ENCODE assay signal across 8 cellular contexts in the genomic region with DNA sequence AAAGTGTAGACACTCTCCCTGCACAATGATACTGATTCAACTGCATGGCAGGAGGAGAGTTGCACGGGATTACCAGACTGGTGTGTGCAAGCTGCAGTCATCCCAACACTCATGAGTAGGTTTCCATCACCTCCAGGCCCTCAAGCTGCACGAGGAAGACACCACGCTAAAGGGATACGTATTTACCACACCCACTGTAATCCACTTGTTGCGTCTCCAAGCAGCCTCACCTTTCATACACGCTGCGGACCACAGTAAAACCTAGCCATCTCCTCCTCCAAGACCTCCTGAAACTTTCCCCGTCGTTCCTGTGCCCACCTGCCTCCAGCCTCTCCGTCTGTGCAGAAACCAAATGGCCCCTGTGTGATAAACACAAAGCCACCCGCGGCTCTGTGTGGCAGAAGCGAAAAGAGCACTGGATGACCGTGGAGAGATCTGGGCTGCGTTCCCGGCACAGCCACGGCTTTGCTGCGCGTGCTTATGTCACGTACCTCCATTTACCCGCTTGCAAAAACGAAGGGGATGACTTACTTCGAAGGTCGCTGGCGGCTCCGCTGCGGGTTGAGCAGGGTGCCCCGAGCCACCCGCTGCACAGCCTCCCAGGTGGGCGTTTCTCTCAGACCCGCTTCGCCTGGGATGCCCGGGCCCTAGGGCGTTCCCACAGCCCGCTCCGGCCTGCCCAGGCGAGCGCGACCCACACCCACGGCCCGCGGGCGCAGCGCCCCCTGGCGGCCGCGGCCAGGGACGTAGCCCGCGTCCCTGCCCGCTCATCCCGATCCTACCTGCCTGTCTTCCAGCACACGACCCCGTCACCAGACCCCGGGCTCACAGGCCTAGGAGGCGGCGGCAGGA. TPM values are rescaled to one million over a fixed set of nuclear protein-coding genes. Genes with fewer than 3 reads are reported as not detected.
DNase-seq lines count a peak whose midpoint lies in the region; ATAC-seq and TF ChIP-seq lines count a peak whose summit lies in the region.

No MANE protein-coding gene starts in this region.

- H3K4me1 Mint-ChIP-seq in CD14-positive monocyte, result peaks cover 35% of the 10 kb centered on the region
- H3K4me1 Mint-ChIP-seq in stimulated activated memory B cell treated with anti-CD40 and anti-IgM and Interleukin-4, amounts not matched to agents 10 μg/mL and 1 μg/mL and 100 μg/mL, for 72 hours, result peaks cover 20% of the 10 kb centered on the region

- H3K27me3 ChIP-seq in esophagus (ENCODE audit: control insufficient read depth in 1 of 2, insufficient read depth in 2 of 2, low read length in 2 of 2) (no peaks in the 10 kb centered on the region), muscle layer of duodenum (ENCODE audit: low read depth, low read length) (no peaks in the 10 kb centered on the region)

- H3K4me1 ChIP-seq in esophagus (ENCODE audit: control insufficient read depth in 2 of 2, insufficient read depth in 2 of 2, low read length in 1 of 2) (no peaks in the 10 kb centered on the region), muscle layer of duodenum (ENCODE audit: control insufficient read depth in 1 of 2, insufficient read depth in 2 of 2, low read length in 2 of 2) (peaks cover 4 to 10% of the 10 kb centered on the region in 2 donors)

- peak overlapping the region; percentile 30 to 94 (median 81) for H3K27ac Mint-ChIP-seq in CD14-positive monocyte
- peak overlapping the region; percentile 98 for H3K27ac Mint-ChIP-seq in stimulated activated memory B cell treated with anti-CD40 and anti-IgM and Interleukin-4, amounts not matched to agents 10 μg/mL and 1 μg/mL and 100 μg/mL, for 72 hours

- H3K36me3 ChIP-seq in esophagus (ENCODE audit: control insufficient read depth in 2 of 2, insufficient read depth in 2 of 2, low read length in 1 of 2) (no peaks in the 10 kb centered on the region), muscle layer of duodenum (ENCODE audit: control insufficient read depth in 1 of 2, insufficient read depth in 2 of 2, low read length in 2 of 2) (peaks cover 0 to 3% of the 10 kb centered on the region in 2 donors)

- no peaks in the 10 kb centered on the region for H3K9me3 ChIP-seq in esophagus (ENCODE audit: control insufficient read depth in 2 of 2, insufficient read depth in 1 of 2, low read depth in 1 of 2, low read length in 1 of 2)
- no peaks in the 10 kb centered on the region for H3K9me3 ChIP-seq in muscle layer of duodenum (ENCODE audit: control insufficient read depth in 1 of 2, low read length in 2 of 2)

- H3K27me3 Mint-ChIP-seq in CD14-positive monocyte (ENCODE audit: low read depth in 3 of 3), result peaks cover 5 to 8% (median 7%) of the 10 kb centered on the region in 3 donors
- H3K27me3 Mint-ChIP-seq in stimulated activated memory B cell treated with anti-CD40 and anti-IgM and Interleukin-4, amounts not matched to agents 10 μg/mL and 1 μg/mL and 100 μg/mL, for 72 hours, result peaks cover 32% of the 10 kb centered on the region

- ATAC-seq in GM19035 (IDR thresholded peaks at IDR 0.05; ENCODE audit: unreplicated experiment) (peak; percentile 69), HG03175 (IDR thresholded peaks at IDR 0.05; ENCODE audit: unreplicated experiment) (peak; percentile 71)
- peak; percentile 90 for ATAC-seq in stimulated activated memory B cell treated with anti-CD40 and anti-IgM and Interleukin-4, amounts not matched to agents 10 μg/mL and 1 μg/mL and 100 μg/mL, for 72 hours

- intact Hi-C loops in CD14-positive monocyte (cut with micrococcal nuclease), result loop anchor here (1.0 to 10.0 kb wide), 4 partner anchors 118 to 125 kb away; partner anchors contain the start of gene EIF2B5 (in 2 of the 2)

- peaks cover 0 to 2% (median 0%) of the 10 kb centered on the region in 7 donors for H3K9me3 Mint-ChIP-seq in CD14-positive monocyte
- no peaks in the 10 kb centered on the region for H3K9me3 Mint-ChIP-seq in stimulated activated memory B cell treated with anti-CD40 and anti-IgM and Interleukin-4, amounts not matched to agents 10 μg/mL and 1 μg/mL and 100 μg/mL, for 72 hours

- 5 to 12% methylated on average over 57 of the region's 57 CpGs for WGBS in esophagus, 2 donors

- H3K27ac ChIP-seq in esophagus (ENCODE audit: low read depth in 2 of 2, low read length in 1 of 2) (peak overlapping the region; percentile 69 to 73), muscle layer of duodenum (ENCODE audit: low read length) (peak overlapping the region; percentile 53)

- H3K36me3 Mint-ChIP-seq in CD14-positive monocyte, result peaks cover 15 to 22% of the 10 kb centered on the region in 2 donors
- H3K36me3 Mint-ChIP-seq in stimulated activated memory B cell treated with anti-CD40 and anti-IgM and Interleukin-4, amounts not matched to agents 10 μg/mL and 1 μg/mL and 100 μg/mL, for 72 hours, result peaks cover 6% of the 10 kb centered on the region

- peak overlapping the region; percentile 96 to 97 for H3K4me3 Mint-ChIP-seq in CD14-positive monocyte
- H3K4me3 Mint-ChIP-seq in stimulated activated memory B cell treated with anti-CD40 and anti-IgM and Interleukin-4, amounts not matched to agents 10 μg/mL and 1 μg/mL and 100 μg/mL, for 72 hours, result peak overlapping the region; percentile 99

- DNase-seq in CD14-positive monocyte (ENCODE audit: low spot score) (no peak), NCI-H510A treated with DMSO at 0.1 percent for 48 hours (lab: John Stamatoyannopoulos, UW) (peak; percentile 21)
- DNase-seq in activated CD8-positive, alpha-beta memory T cell treated with anti-CD3 and anti-CD28 coated beads, Interleukin-2, amount 50 U/mL, for 4 hours, result peak; percentile 46

- H3K4me3 ChIP-seq in esophagus (ENCODE audit: low read depth in 1 of 2, low read length in 2 of 2), result peak overlapping the region; percentile 87 to 94
- H3K4me3 ChIP-seq in muscle layer of duodenum (ENCODE audit: low read depth in 1 of 2, low read length in 2 of 2), result peak overlapping the region; percentile 81 to 100

- TF ChIP-seq CTCF in CD14-positive monocyte (IDR thresholded peaks at IDR 0.05), result peak; percentile 100

RNA-seq across cellular contexts. Expression of gene ABCC5, which starts 0.6 kb away (rescaled TPM):
- polyA plus RNA-seq in CD14-positive monocyte (1 to 10 TPM; 6.2 to 7.7 TPM), esophagus (10 to 100 TPM; 19.2 to 56.0 TPM)

RNA-seq across cellular contexts. Expression of gene HTR3D, which starts 14.5 kb away (rescaled TPM):
- not detected for polyA plus RNA-seq in CD14-positive monocyte
- not detected for polyA plus RNA-seq in esophagus

RNA-seq across cellular contexts. Expression of gene HTR3C, which starts 35.8 kb away (rescaled TPM):
- polyA plus RNA-seq in CD14-positive monocyte (not detected), esophagus (not detected)
